ENCODE assay signal across 1 cellular context in genomic region chr6:25640446-25640845, GRCh38.
TF ChIP-seq lines count a peak whose summit lies in the region.

No MANE protein-coding gene starts in this region.

TF ChIP-seq in HepG2, 621 proteins besides CTCF, POLR2A, EP300 and RAD21 (continued from another document and continues in another):
- TF ChIP-seq HMGXB3 (CRISPR knock-in tag; IDR thresholded peaks at IDR 0.05; ENCODE audit: borderline replicate concordance) (0 out of 2 replicates have a peak, but pooled peaks have one; percentile 33), ZNF20 (CRISPR knock-in tag; IDR thresholded peaks at IDR 0.05) (no peak), ZBTB1 (CRISPR knock-in tag; IDR thresholded peaks at IDR 0.05; ENCODE audit: borderline replicate concordance) (no peak), CCDC6 (CRISPR knock-in tag; IDR thresholded peaks at IDR 0.05) (0 out of 2 replicates have a peak, but pooled peaks have one; percentile 43), ZBTB20 (CRISPR knock-in tag; IDR thresholded peaks at IDR 0.05; ENCODE audit: borderline replicate concordance, low read depth) (peak; percentile 54; the same call in 1 of the 2 replicates), FOSL2 (CRISPR knock-in tag; IDR thresholded peaks at IDR 0.05) (peak; percentile 84), BCL6 (CRISPR knock-in tag; IDR thresholded peaks at IDR 0.05) (peak; percentile 72), ELF3 (CRISPR knock-in tag; IDR thresholded peaks at IDR 0.05) (peak; percentile 57), ZNF644 (CRISPR knock-in tag; IDR thresholded peaks at IDR 0.05; ENCODE audit: low read depth) (peak; percentile 66; the same call in 1 of the 2 replicates), BORCS8-MEF2B (CRISPR knock-in tag; IDR thresholded peaks at IDR 0.05) (peak; percentile 15; the same call in 1 of the 2 replicates), ARID2 (CRISPR knock-in tag; IDR thresholded peaks at IDR 0.05; ENCODE audit: borderline replicate concordance) (peak; percentile 91), ZKSCAN8 (CRISPR knock-in tag; IDR thresholded peaks at IDR 0.05; ENCODE audit: borderline replicate concordance) (peak; percentile 66; the same call in 1 of the 2 replicates), IRX3 (CRISPR knock-in tag; IDR thresholded peaks at IDR 0.05; ENCODE audit: borderline replicate concordance, low read depth) (no peak), ZFX (CRISPR knock-in tag; IDR thresholded peaks at IDR 0.05; ENCODE audit: low read depth) (peak; percentile 57; the same call in 1 of the 2 replicates), PLRG1 (conservative IDR thresholded peaks at IDR 0.05) (no peak), ZNF609 (CRISPR knock-in tag; IDR thresholded peaks at IDR 0.05; ENCODE audit: borderline replicate concordance) (peak; percentile 69; the same call in 1 of the 2 replicates), RARA (CRISPR knock-in tag; IDR thresholded peaks at IDR 0.05) (peak; percentile 55), TARDBP (CRISPR knock-in tag; IDR thresholded peaks at IDR 0.05) (peak; percentile 83), SCMH1 (CRISPR knock-in tag; IDR thresholded peaks at IDR 0.05; ENCODE audit: borderline replicate concordance) (no peak), ARNT2 (CRISPR knock-in tag; IDR thresholded peaks at IDR 0.05; ENCODE audit: low read depth) (no peak), ATF2 (CRISPR knock-in tag; IDR thresholded peaks at IDR 0.05) (0 out of 2 replicates have a peak, but pooled peaks have one; percentile 45), ZNF317 (CRISPR knock-in tag; IDR thresholded peaks at IDR 0.05) (peak; percentile 74), ZGPAT (CRISPR knock-in tag; IDR thresholded peaks at IDR 0.05) (peak; percentile 40; the same call in 1 of the 2 replicates), NCOA2 (CRISPR knock-in tag; IDR thresholded peaks at IDR 0.05) (peak; percentile 69), MYPOP (CRISPR knock-in tag; IDR thresholded peaks at IDR 0.05) (0 out of 2 replicates have a peak, but pooled peaks have one; percentile 25), ZFY (CRISPR knock-in tag; IDR thresholded peaks at IDR 0.05) (peak; percentile 40; the same call in 1 of the 2 replicates), PITX1 (CRISPR knock-in tag; IDR thresholded peaks at IDR 0.05) (peak; percentile 59; the same call in 1 of the 2 replicates)
- TF ChIP-seq, protein P1, sequence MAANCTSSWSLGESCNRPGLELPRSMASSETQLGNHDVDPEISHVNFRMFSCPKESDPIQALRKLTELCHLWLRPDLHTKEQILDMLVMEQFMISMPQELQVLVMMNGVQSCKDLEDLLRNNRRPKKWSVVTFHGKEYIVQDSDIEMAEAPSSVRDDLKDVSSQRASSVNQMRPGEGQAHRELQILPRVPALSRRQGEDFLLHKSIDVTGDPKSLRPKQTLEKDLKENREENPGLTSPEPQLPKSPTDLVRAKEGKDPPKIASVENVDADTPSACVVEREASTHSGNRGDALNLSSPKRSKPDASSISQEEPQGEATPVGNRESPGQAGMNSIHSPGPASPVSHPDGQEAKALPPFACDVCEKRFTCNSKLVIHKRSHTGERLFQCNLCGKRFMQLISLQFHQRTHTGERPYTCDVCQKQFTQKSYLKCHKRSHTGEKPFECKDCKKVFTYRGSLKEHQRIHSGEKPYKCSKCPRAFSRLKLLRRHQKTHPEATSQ (CRISPR knock-in tag; IDR thresholded peaks at IDR 0.05; ENCODE audit: borderline replicate concordance), result peak; percentile 47; the same call in 1 of the 2 replicates
- TF ChIP-seq, protein P2, sequence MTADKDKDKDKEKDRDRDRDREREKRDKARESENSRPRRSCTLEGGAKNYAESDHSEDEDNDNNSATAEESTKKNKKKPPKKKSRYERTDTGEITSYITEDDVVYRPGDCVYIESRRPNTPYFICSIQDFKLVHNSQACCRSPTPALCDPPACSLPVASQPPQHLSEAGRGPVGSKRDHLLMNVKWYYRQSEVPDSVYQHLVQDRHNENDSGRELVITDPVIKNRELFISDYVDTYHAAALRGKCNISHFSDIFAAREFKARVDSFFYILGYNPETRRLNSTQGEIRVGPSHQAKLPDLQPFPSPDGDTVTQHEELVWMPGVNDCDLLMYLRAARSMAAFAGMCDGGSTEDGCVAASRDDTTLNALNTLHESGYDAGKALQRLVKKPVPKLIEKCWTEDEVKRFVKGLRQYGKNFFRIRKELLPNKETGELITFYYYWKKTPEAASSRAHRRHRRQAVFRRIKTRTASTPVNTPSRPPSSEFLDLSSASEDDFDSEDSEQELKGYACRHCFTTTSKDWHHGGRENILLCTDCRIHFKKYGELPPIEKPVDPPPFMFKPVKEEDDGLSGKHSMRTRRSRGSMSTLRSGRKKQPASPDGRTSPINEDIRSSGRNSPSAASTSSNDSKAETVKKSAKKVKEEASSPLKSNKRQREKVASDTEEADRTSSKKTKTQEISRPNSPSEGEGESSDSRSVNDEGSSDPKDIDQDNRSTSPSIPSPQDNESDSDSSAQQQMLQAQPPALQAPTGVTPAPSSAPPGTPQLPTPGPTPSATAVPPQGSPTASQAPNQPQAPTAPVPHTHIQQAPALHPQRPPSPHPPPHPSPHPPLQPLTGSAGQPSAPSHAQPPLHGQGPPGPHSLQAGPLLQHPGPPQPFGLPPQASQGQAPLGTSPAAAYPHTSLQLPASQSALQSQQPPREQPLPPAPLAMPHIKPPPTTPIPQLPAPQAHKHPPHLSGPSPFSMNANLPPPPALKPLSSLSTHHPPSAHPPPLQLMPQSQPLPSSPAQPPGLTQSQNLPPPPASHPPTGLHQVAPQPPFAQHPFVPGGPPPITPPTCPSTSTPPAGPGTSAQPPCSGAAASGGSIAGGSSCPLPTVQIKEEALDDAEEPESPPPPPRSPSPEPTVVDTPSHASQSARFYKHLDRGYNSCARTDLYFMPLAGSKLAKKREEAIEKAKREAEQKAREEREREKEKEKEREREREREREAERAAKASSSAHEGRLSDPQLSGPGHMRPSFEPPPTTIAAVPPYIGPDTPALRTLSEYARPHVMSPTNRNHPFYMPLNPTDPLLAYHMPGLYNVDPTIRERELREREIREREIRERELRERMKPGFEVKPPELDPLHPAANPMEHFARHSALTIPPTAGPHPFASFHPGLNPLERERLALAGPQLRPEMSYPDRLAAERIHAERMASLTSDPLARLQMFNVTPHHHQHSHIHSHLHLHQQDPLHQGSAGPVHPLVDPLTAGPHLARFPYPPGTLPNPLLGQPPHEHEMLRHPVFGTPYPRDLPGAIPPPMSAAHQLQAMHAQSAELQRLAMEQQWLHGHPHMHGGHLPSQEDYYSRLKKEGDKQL (CRISPR knock-in tag; IDR thresholded peaks at IDR 0.05; ENCODE audit: low read depth), result peak; percentile 59; the same call in 1 of the 2 replicates
- TF ChIP-seq, protein P3, sequence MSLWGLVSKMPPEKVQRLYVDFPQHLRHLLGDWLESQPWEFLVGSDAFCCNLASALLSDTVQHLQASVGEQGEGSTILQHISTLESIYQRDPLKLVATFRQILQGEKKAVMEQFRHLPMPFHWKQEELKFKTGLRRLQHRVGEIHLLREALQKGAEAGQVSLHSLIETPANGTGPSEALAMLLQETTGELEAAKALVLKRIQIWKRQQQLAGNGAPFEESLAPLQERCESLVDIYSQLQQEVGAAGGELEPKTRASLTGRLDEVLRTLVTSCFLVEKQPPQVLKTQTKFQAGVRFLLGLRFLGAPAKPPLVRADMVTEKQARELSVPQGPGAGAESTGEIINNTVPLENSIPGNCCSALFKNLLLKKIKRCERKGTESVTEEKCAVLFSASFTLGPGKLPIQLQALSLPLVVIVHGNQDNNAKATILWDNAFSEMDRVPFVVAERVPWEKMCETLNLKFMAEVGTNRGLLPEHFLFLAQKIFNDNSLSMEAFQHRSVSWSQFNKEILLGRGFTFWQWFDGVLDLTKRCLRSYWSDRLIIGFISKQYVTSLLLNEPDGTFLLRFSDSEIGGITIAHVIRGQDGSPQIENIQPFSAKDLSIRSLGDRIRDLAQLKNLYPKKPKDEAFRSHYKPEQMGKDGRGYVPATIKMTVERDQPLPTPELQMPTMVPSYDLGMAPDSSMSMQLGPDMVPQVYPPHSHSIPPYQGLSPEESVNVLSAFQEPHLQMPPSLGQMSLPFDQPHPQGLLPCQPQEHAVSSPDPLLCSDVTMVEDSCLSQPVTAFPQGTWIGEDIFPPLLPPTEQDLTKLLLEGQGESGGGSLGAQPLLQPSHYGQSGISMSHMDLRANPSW (CRISPR knock-in tag; IDR thresholded peaks at IDR 0.05; ENCODE audit: borderline replicate concordance), result no peak
